In the genomic region with DNA sequence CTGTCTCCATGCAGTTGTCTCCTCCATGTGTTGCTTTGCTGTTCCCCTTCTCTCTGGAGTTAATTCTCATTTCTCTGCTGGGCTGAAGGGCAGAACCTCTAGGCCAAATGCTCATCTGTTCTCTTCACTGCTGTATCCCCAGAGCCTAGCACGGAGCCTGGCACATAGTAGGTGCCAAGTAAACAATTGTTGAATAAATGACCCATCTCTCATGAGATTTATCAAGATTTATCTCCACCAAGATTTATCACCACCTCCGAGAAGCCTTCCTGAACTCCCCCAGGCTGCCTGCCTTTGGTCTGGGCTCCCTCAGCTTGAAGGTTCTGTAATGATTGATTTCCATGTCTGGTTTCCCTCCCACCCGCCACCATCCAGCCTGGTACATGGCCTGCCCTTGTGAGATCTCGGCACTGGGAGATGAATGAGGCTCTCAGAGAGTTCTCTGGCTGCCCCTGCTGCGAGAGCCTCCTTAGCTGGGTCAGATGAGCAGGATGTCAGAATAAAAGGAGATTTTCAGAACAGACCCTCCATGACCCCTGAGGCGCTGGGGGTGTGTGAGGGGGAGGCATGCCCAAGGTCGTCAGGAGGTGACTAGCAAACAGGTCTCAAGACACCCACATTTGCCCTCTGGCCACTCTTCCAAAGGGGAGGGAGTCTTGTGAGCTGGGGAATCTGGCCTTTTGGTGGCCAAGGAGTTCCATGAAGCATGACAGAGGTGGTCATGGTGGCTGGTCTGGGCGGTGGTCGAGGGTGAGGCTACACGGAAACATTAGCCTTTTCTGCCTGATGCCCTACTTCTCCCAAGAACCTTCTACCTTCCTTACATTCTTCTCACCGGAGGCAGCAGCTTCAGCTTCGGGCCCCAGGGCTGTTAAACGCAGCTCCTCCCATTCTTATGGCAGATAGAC, we compare ENCODE assay signal across 15 cellular contexts. TPM values are rescaled to one million over a fixed set of nuclear protein-coding genes. Genes with fewer than 3 reads are reported as not detected.
DNase-seq lines count a peak whose midpoint lies in the region; ATAC-seq lines count a peak whose summit lies in the region.
"Had no signal": no experiment of that assay in that cellular context is flagged by ENCODE, and none has a peak within 500 bp of the region (broad histone marks: within the 10 kb centered on the region; RNA-seq: fewer than 3 reads in every experiment).

No MANE protein-coding gene starts in this region.

- intact Hi-C loops in activated CD4-positive, alpha-beta memory T cell treated with anti-CD3 and anti-CD28 coated beads for 36 hours (cut with micrococcal nuclease): no loop called here

- DNase-seq in activated naive CD8-positive, alpha-beta T cell treated with anti-CD3 and anti-CD28 coated beads, Interleukin-2, amount 50 U/mL, for 24 hours: no peak
- DNase-seq in activated CD4-positive, alpha-beta memory T cell treated with anti-CD3 and anti-CD28 coated beads for 36 hours: no peak
- peak; percentile 35 for DNase-seq in glomerular visceral epithelial cell (ENCODE audit: extremely low spot score)
- no peak for DNase-seq in stimulated activated effector memory CD8-positive, alpha-beta T cell treated with anti-CD3 and anti-CD28 coated beads, Interleukin-12 subunit alpha, Interleukin-12 subunit beta, amount 100 ng/mL, for 72 hours (ENCODE audit: low spot score in 2 of 2)
- no peak for DNase-seq in GM19240 (ENCODE audit: insufficient read length, low spot score)
- DNase-seq in NCI-H2227 treated with DMSO at 0.1 percent for 48 hours (lab: John Stamatoyannopoulos, UW): no peak
- DNase-seq in stimulated activated naive CD4-positive, alpha-beta T cell (lab: John Stamatoyannopoulos, UW): no peak
- DNase-seq: cerebellar nuclear complex, DMS153, foreskin keratinocyte, left ventricle myocardium inferior, NCI-H1436, NCI-H524, uterus had no signal

- CTCF ChIA-PET in activated CD4-positive, alpha-beta memory T cell treated with anti-CD3 and anti-CD28 coated beads for 36 hours (lab: Charles Lee): interaction anchor here (0.6 to 8.5 kb wide), 4 partner anchors 68 to 139 kb away, joined by 3 to 171 read pairs (median 44); no protein-coding TSS in a partner anchor

- no peaks in the 10 kb centered on the region for H3K27me3 Mint-ChIP-seq in activated naive CD8-positive, alpha-beta T cell
- H3K27me3 Mint-ChIP-seq in activated naive CD8-positive, alpha-beta T cell treated with anti-CD3 and anti-CD28 coated beads, Interleukin-2, amount 50 U/mL, for 24 hours: peaks cover 12% of the 10 kb centered on the region
- no peaks in the 10 kb centered on the region for H3K27me3 Mint-ChIP-seq in activated CD4-positive, alpha-beta memory T cell treated with anti-CD3 and anti-CD28 coated beads for 36 hours

- ATAC-seq in activated naive CD8-positive, alpha-beta T cell treated with anti-CD3 and anti-CD28 coated beads, Interleukin-2, amount 50 U/mL, for 24 hours: no peak
- no peak for ATAC-seq in stimulated activated effector memory CD8-positive, alpha-beta T cell treated with anti-CD3 and anti-CD28 coated beads, Interleukin-12 subunit alpha, Interleukin-12 subunit beta, amount 100 ng/mL, for 72 hours
- ATAC-seq: foreskin keratinocyte had no signal

- H3K9me3 Mint-ChIP-seq in activated naive CD8-positive, alpha-beta T cell (ENCODE audit: low read depth): no peaks in the 10 kb centered on the region
- no peaks in the 10 kb centered on the region for H3K9me3 Mint-ChIP-seq in activated naive CD8-positive, alpha-beta T cell treated with anti-CD3 and anti-CD28 coated beads, Interleukin-2, amount 50 U/mL, for 24 hours
- H3K9me3 Mint-ChIP-seq in activated CD4-positive, alpha-beta memory T cell treated with anti-CD3 and anti-CD28 coated beads for 36 hours: no peaks in the 10 kb centered on the region
- no peaks in the 10 kb centered on the region for H3K9me3 Mint-ChIP-seq in stimulated activated effector memory CD8-positive, alpha-beta T cell treated with anti-CD3 and anti-CD28 coated beads, Interleukin-12 subunit alpha, Interleukin-12 subunit beta, amount 100 ng/mL, for 72 hours

- POLR2A ChIA-PET in activated CD4-positive, alpha-beta memory T cell treated with anti-CD3 and anti-CD28 coated beads for 36 hours (lab: Charles Lee): interaction anchor here (0.8 kb wide), 1 partner anchor 121 kb away, joined by 3 read pairs; no protein-coding TSS in a partner anchor

- H3K4me3 Mint-ChIP-seq in activated naive CD8-positive, alpha-beta T cell: peak overlapping the region; percentile 82
- H3K4me3 Mint-ChIP-seq in activated naive CD8-positive, alpha-beta T cell treated with anti-CD3 and anti-CD28 coated beads, Interleukin-2, amount 50 U/mL, for 24 hours: no peak overlapping the region
- H3K4me3 Mint-ChIP-seq in activated CD4-positive, alpha-beta memory T cell treated with anti-CD3 and anti-CD28 coated beads for 36 hours: peak overlapping the region; percentile 5
- peak overlapping the region; percentile 72 for H3K4me3 Mint-ChIP-seq in stimulated activated effector memory CD8-positive, alpha-beta T cell treated with anti-CD3 and anti-CD28 coated beads, Interleukin-12 subunit alpha, Interleukin-12 subunit beta, amount 100 ng/mL, for 72 hours

- no peak overlapping the region for H3K27ac Mint-ChIP-seq in activated naive CD8-positive, alpha-beta T cell
- H3K27ac Mint-ChIP-seq in activated naive CD8-positive, alpha-beta T cell treated with anti-CD3 and anti-CD28 coated beads, Interleukin-2, amount 50 U/mL, for 24 hours: no peak overlapping the region
- no peak overlapping the region for H3K27ac Mint-ChIP-seq in activated CD4-positive, alpha-beta memory T cell treated with anti-CD3 and anti-CD28 coated beads for 36 hours
- H3K27ac Mint-ChIP-seq in stimulated activated effector memory CD8-positive, alpha-beta T cell treated with anti-CD3 and anti-CD28 coated beads, Interleukin-12 subunit alpha, Interleukin-12 subunit beta, amount 100 ng/mL, for 72 hours: peak overlapping the region; percentile 63

- H3K4me1 Mint-ChIP-seq in activated naive CD8-positive, alpha-beta T cell (ENCODE audit: low read depth): peaks cover 29% of the 10 kb centered on the region
- H3K4me1 Mint-ChIP-seq in activated naive CD8-positive, alpha-beta T cell treated with anti-CD3 and anti-CD28 coated beads, Interleukin-2, amount 50 U/mL, for 24 hours: peaks cover 26% of the 10 kb centered on the region
- H3K4me1 Mint-ChIP-seq in activated CD4-positive, alpha-beta memory T cell treated with anti-CD3 and anti-CD28 coated beads for 36 hours (ENCODE audit: low read depth): peaks cover 31% of the 10 kb centered on the region
- peaks cover 45% of the 10 kb centered on the region for H3K4me1 Mint-ChIP-seq in stimulated activated effector memory CD8-positive, alpha-beta T cell treated with anti-CD3 and anti-CD28 coated beads, Interleukin-12 subunit alpha, Interleukin-12 subunit beta, amount 100 ng/mL, for 72 hours

- H3K36me3 Mint-ChIP-seq in activated naive CD8-positive, alpha-beta T cell: no peaks in the 10 kb centered on the region
- H3K36me3 Mint-ChIP-seq in activated naive CD8-positive, alpha-beta T cell treated with anti-CD3 and anti-CD28 coated beads, Interleukin-2, amount 50 U/mL, for 24 hours (ENCODE audit: low read depth): no peaks in the 10 kb centered on the region
- no peaks in the 10 kb centered on the region for H3K36me3 Mint-ChIP-seq in activated CD4-positive, alpha-beta memory T cell treated with anti-CD3 and anti-CD28 coated beads for 36 hours
- no peaks in the 10 kb centered on the region for H3K36me3 Mint-ChIP-seq in stimulated activated effector memory CD8-positive, alpha-beta T cell treated with anti-CD3 and anti-CD28 coated beads, Interleukin-12 subunit alpha, Interleukin-12 subunit beta, amount 100 ng/mL, for 72 hours

RNA-seq across cellular contexts. Expression of a gene that starts 2.5 kb away (rescaled TPM):
- 10 to 100 TPM; 26.5 to 32.0 TPM for total RNA-seq in activated CD4-positive, alpha-beta memory T cell treated with anti-CD3 and anti-CD28 coated beads for 36 hours

RNA-seq across cellular contexts. Expression of a gene that starts 33.9 kb away (rescaled TPM):
- 10 to 100 TPM; 15.2 to 17.4 TPM for total RNA-seq in activated CD4-positive, alpha-beta memory T cell treated with anti-CD3 and anti-CD28 coated beads for 36 hours
